16 cellular contexts compared by ENCODE assay signal in genomic region chr1:64320470-64320869, GRCh38.
A peak's percentile ranks its signal among the peaks of the same experiment; 100 is the strongest.
DNase-seq lines count a peak whose midpoint lies in the region; ATAC-seq and TF ChIP-seq lines count a peak whose summit lies in the region.
"Had no signal": no experiment of that assay in that cellular context is flagged by ENCODE, and none has a peak within 500 bp of the region (broad histone marks: within the 10 kb centered on the region; RNA-seq: fewer than 3 reads in every experiment).

No MANE protein-coding gene starts in this region.

- no peak overlapping the region for H3K4me3 ChIP-seq in foreskin fibroblast (ENCODE audit: low read depth in 1 of 2, low read length in 2 of 2)
- H3K4me3 ChIP-seq: skin epidermis had no signal

- no peak for TF ChIP-seq CTCF in foreskin fibroblast (IDR thresholded peaks at IDR 0.05; ENCODE audit: low read depth, low read length)

- peak; percentile 25 for DNase-seq in AG08395 (ENCODE audit: low spot score)
- DNase-seq in HK-2 (ENCODE audit: unreplicated experiment) = peak; percentile 14
- DNase-seq in SKM-1 (lab: John Stamatoyannopoulos, UW; ENCODE audit: unreplicated experiment) = peak; percentile 87
- DNase-seq in foreskin fibroblast = peak; percentile 75 to 88
- no peak for DNase-seq in activated CD8-positive, alpha-beta memory T cell treated with anti-CD3 and anti-CD28 coated beads for 24 hours
- DNase-seq in GM19238 (ENCODE audit: insufficient read length, low spot score) = no peak
- DNase-seq: activated CD4-positive, alpha-beta T cell treated with anti-CD3 and anti-CD28 coated beads, Interleukin-2, amount 10 ng/mL, durations not matched to agents 24 days and 14 days; amniotic stem cell; DMS 273 treated with DMSO at 0.1 percent for 48 hours; NCI-H187; NCI-H510A treated with DMSO at 0.1 percent for 48 hours; nucleus accumbens; T-helper 2 cell had no signal

- ATAC-seq in HG03139 (IDR thresholded peaks at IDR 0.05; ENCODE audit: unreplicated experiment) = no peak
- ATAC-seq in HG02571 (IDR thresholded peaks at IDR 0.05; ENCODE audit: unreplicated experiment) = no peak

Comparison
In these comparisons a context has a peak if more than half of its experiments do, and no peak if none do; other contexts are left out.
1. DNase-seq: peak in AG08395 (single experiment), HK-2 (single experiment), SKM-1 (single experiment) and foreskin fibroblast (2 of 2); none in activated CD8-positive, alpha-beta memory T cell treated with anti-CD3 and anti-CD28 coated beads for 24 hours (single experiment) and GM19238 (single experiment).